ENCODE assay signal across 20 cellular contexts in the genomic region with DNA sequence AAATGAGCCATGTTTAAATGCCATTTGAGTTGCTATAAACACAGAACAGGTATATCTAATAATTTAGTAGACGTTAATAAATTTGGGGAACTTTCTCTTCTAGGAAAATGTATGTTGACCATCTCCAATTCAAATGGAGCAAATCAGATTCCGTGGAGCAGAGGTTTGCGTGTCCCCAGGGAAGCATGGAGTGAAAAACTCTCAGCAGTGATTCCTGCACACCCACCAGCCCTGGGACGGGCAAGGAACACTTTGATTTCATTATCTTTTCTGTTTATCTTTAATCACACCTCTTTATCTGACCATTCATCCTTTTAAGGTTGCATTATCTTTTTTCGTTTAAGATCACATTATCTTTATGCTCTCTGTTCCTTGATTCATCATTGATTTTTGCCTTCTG.
A peak's percentile ranks its signal among the peaks of the same experiment; 100 is the strongest.
DNase-seq lines count a peak whose midpoint lies in the region; ATAC-seq and TF ChIP-seq lines count a peak whose summit lies in the region.
"Had no signal": no experiment of that assay in that cellular context is flagged by ENCODE, and none has a peak within 500 bp of the region (broad histone marks: within the 10 kb centered on the region; RNA-seq: fewer than 3 reads in every experiment).

No MANE protein-coding gene starts in this region.

- no peaks in the 10 kb centered on the region for H3K36me3 ChIP-seq in naive thymus-derived CD4-positive, alpha-beta T cell (ENCODE audit: control insufficient read depth in 2 of 3, insufficient read depth in 3 of 3, low read length in 3 of 3)
- H3K36me3 ChIP-seq in upper lobe of right lung, result no peaks in the 10 kb centered on the region
- H3K36me3 ChIP-seq: SJCRH30, thyroid gland had no signal

- intact Hi-C loops in natural killer cell (cut with micrococcal nuclease), result no loop called here
- intact Hi-C loops in naive thymus-derived CD4-positive, alpha-beta T cell (cut with micrococcal nuclease), result loop anchor here in 1 of 2 donors (5.0 kb wide), 2 partner anchors 46 to 126 kb away; no protein-coding TSS in a partner anchor
- intact Hi-C loops in upper lobe of right lung (cut with DNase I), result no loop called here

- no peak overlapping the region for H3K27ac Mint-ChIP-seq in natural killer cell
- H3K27ac Mint-ChIP-seq in natural killer cell treated with Interleukin-12 subunit alpha and Interleukin-12 subunit beta and Interleukin-15 and Interleukin-18, amount 100 ng/mL, for 72 hours, result no peak overlapping the region
- H3K27ac Mint-ChIP-seq in central memory CD8-positive, alpha-beta T cell (ENCODE audit: low read depth), result no peak overlapping the region
- peak overlapping the region in 2 of 9 donors; percentile 59 to 69 for H3K27ac Mint-ChIP-seq in naive thymus-derived CD4-positive, alpha-beta T cell
- H3K27ac Mint-ChIP-seq: activated naive CD8-positive, alpha-beta T cell treated with anti-CD3 and anti-CD28 coated beads for 36 hours; progenitor cell of endocrine pancreas; T-helper 2 cell treated with Interferon-gamma antibody and Interleukin-4, amounts not matched to agents 5 μg/mL and 100 μg/mL, for 36 hours had no signal

- ATAC-seq in natural killer cell (no peak), upper lobe of right lung (no peak), GM18511 (IDR thresholded peaks at IDR 0.05; ENCODE audit: unreplicated experiment) (no peak)
- no peak for ATAC-seq in natural killer cell treated with Interleukin-12 subunit alpha and Interleukin-12 subunit beta and Interleukin-15 and Interleukin-18, amount 100 ng/mL, for 72 hours
- ATAC-seq in central memory CD8-positive, alpha-beta T cell (replicated peaks; ENCODE audit: extremely low read depth, poor library complexity, severe bottlenecking), result no peak
- no peak for ATAC-seq in naive thymus-derived CD4-positive, alpha-beta T cell
- ATAC-seq: stimulated activated naive CD8-positive, alpha-beta T cell treated with anti-CD3 and anti-CD28 coated beads, Interleukin-15, Interleukin-2, amounts not matched to agents 100 U/mL and 50 U/mL, for 24 hours had no signal

- no peaks in the 10 kb centered on the region for H3K9me3 ChIP-seq in naive thymus-derived CD4-positive, alpha-beta T cell (ENCODE audit: control insufficient read depth in 2 of 3, low read length in 3 of 3)
- no peaks in the 10 kb centered on the region for H3K9me3 ChIP-seq in upper lobe of right lung
- H3K9me3 ChIP-seq: SJCRH30, thyroid gland had no signal

- POLR2A ChIA-PET in naive thymus-derived CD4-positive, alpha-beta T cell (lab: Charles Lee), result no interaction called here

- H3K36me3 Mint-ChIP-seq in natural killer cell, result no peaks in the 10 kb centered on the region
- no peaks in the 10 kb centered on the region for H3K36me3 Mint-ChIP-seq in natural killer cell treated with Interleukin-12 subunit alpha and Interleukin-12 subunit beta and Interleukin-15 and Interleukin-18, amount 100 ng/mL, for 72 hours
- H3K36me3 Mint-ChIP-seq in central memory CD8-positive, alpha-beta T cell (ENCODE audit: insufficient read depth), result no peaks in the 10 kb centered on the region
- H3K36me3 Mint-ChIP-seq in naive thymus-derived CD4-positive, alpha-beta T cell, result no peaks in the 10 kb centered on the region
- H3K36me3 Mint-ChIP-seq: activated naive CD8-positive, alpha-beta T cell treated with anti-CD3 and anti-CD28 coated beads for 36 hours had no signal

- DNase-seq in natural killer cell, result no peak
- no peak for DNase-seq in natural killer cell treated with Interleukin-12 subunit alpha and Interleukin-12 subunit beta and Interleukin-15 and Interleukin-18, amount 100 ng/mL, for 72 hours (ENCODE audit: low spot score)
- no peak for DNase-seq in central memory CD8-positive, alpha-beta T cell (ENCODE audit: low spot score in 2 of 2)
- DNase-seq in naive thymus-derived CD4-positive, alpha-beta T cell, result no peak
- no peak for DNase-seq in upper lobe of right lung
- DNase-seq in D341Med (ENCODE audit: low spot score), result no peak
- no peak for DNase-seq in medulla oblongata (ENCODE audit: extremely low spot score)
- DNase-seq: ACHN; activated naive CD8-positive, alpha-beta T cell treated with anti-CD3 and anti-CD28 coated beads for 36 hours; activated T-cell treated with anti-CD3 and anti-CD28 coated beads, Interleukin-2, amount 50 U/mL, for 48 hours; GDM1; glutamatergic neuron; NCI-H1930; stimulated activated naive CD8-positive, alpha-beta T cell treated with anti-CD3 and anti-CD28 coated beads, Interleukin-15, Interleukin-2, amounts not matched to agents 100 U/mL and 50 U/mL, for 24 hours; thyroid gland had no signal

- no peak overlapping the region for H3K27ac ChIP-seq in naive thymus-derived CD4-positive, alpha-beta T cell (ENCODE audit: low read depth, low read length)
- H3K27ac ChIP-seq in upper lobe of right lung, result no peak overlapping the region
- H3K27ac ChIP-seq: C4-2B, SJCRH30, thyroid gland had no signal

- peaks cover 3 to 4% of the 10 kb centered on the region in 2 donors for H3K4me1 ChIP-seq in naive thymus-derived CD4-positive, alpha-beta T cell (ENCODE audit: control insufficient read depth in 2 of 2, insufficient read depth in 2 of 2, low read length in 2 of 2)
- peaks cover 12% of the 10 kb centered on the region for H3K4me1 ChIP-seq in upper lobe of right lung
- H3K4me1 ChIP-seq: SJCRH30 had no signal

- H3K4me3 ChIP-seq in naive thymus-derived CD4-positive, alpha-beta T cell (ENCODE audit: low read length), result no peak overlapping the region
- H3K4me3 ChIP-seq in upper lobe of right lung, result peak overlapping the region; percentile 50

- CTCF ChIA-PET in naive thymus-derived CD4-positive, alpha-beta T cell (lab: Charles Lee), result no interaction called here

- H3K27me3 ChIP-seq in naive thymus-derived CD4-positive, alpha-beta T cell (ENCODE audit: control insufficient read depth in 2 of 2, insufficient read depth in 2 of 2, low read length in 2 of 2), result no peaks in the 10 kb centered on the region
- H3K27me3 ChIP-seq in upper lobe of right lung, result peaks cover 14% of the 10 kb centered on the region
- H3K27me3 ChIP-seq: thyroid gland had no signal

- no peaks in the 10 kb centered on the region for H3K9me3 Mint-ChIP-seq in natural killer cell
- no peaks in the 10 kb centered on the region for H3K9me3 Mint-ChIP-seq in natural killer cell treated with Interleukin-12 subunit alpha and Interleukin-12 subunit beta and Interleukin-15 and Interleukin-18, amount 100 ng/mL, for 72 hours
- no peaks in the 10 kb centered on the region for H3K9me3 Mint-ChIP-seq in central memory CD8-positive, alpha-beta T cell
- H3K9me3 Mint-ChIP-seq in naive thymus-derived CD4-positive, alpha-beta T cell, result peaks cover 0 to 1% (median 0%) of the 10 kb centered on the region in 11 donors
- H3K9me3 Mint-ChIP-seq: activated naive CD8-positive, alpha-beta T cell treated with anti-CD3 and anti-CD28 coated beads for 36 hours; T-helper 2 cell treated with Interferon-gamma antibody and Interleukin-4, amounts not matched to agents 5 μg/mL and 100 μg/mL, for 36 hours had no signal

- peaks cover 28 to 42% of the 10 kb centered on the region in 2 donors for H3K27me3 Mint-ChIP-seq in natural killer cell (ENCODE audit: low read depth in 2 of 2)
- H3K27me3 Mint-ChIP-seq in natural killer cell treated with Interleukin-12 subunit alpha and Interleukin-12 subunit beta and Interleukin-15 and Interleukin-18, amount 100 ng/mL, for 72 hours, result peaks cover 15 to 30% of the 10 kb centered on the region in 2 donors
- peaks cover 22% of the 10 kb centered on the region for H3K27me3 Mint-ChIP-seq in central memory CD8-positive, alpha-beta T cell
- H3K27me3 Mint-ChIP-seq in naive thymus-derived CD4-positive, alpha-beta T cell, result peaks cover 0 to 40% (median 7%) of the 10 kb centered on the region in 5 donors

- H3K4me3 Mint-ChIP-seq in natural killer cell, result peak overlapping the region; percentile 94
- no peak overlapping the region for H3K4me3 Mint-ChIP-seq in natural killer cell treated with Interleukin-12 subunit alpha and Interleukin-12 subunit beta and Interleukin-15 and Interleukin-18, amount 100 ng/mL, for 72 hours
- H3K4me3 Mint-ChIP-seq in central memory CD8-positive, alpha-beta T cell, result peak overlapping the region; percentile 84
- H3K4me3 Mint-ChIP-seq in naive thymus-derived CD4-positive, alpha-beta T cell, result peak overlapping the region in 6 of 10 donors; percentile 85 to 93 (median 90)

- H3K4me1 Mint-ChIP-seq in natural killer cell, result peaks cover 7 to 10% of the 10 kb centered on the region in 2 donors
- H3K4me1 Mint-ChIP-seq in natural killer cell treated with Interleukin-12 subunit alpha and Interleukin-12 subunit beta and Interleukin-15 and Interleukin-18, amount 100 ng/mL, for 72 hours (ENCODE audit: low read depth in 2 of 2), result peaks cover 5 to 7% of the 10 kb centered on the region in 2 donors
- peaks cover 9% of the 10 kb centered on the region for H3K4me1 Mint-ChIP-seq in central memory CD8-positive, alpha-beta T cell
- H3K4me1 Mint-ChIP-seq in naive thymus-derived CD4-positive, alpha-beta T cell, result peaks cover 7 to 24% (median 8%) of the 10 kb centered on the region in 7 donors

- TF ChIP-seq CTCF in natural killer cell (IDR thresholded peaks at IDR 0.05), result no peak
- TF ChIP-seq CTCF in upper lobe of right lung (IDR thresholded peaks at IDR 0.05), result no peak
